Comparison of ENCODE assay signal across 2 cellular contexts in genomic region chr14:23512156-23512555, GRCh38.
TF ChIP-seq lines count a peak whose summit lies in the region.

No MANE protein-coding gene starts in this region.

TF ChIP-seq in SK-N-SH, 30 proteins besides CTCF, POLR2A, EP300 and RAD21:
- TF ChIP-seq CHD2 (IDR thresholded peaks at IDR 0.05; ENCODE audit: low read length, partially characterized antibody), result peak; percentile 77
- no peak for TF ChIP-seq TAF1 (IDR thresholded peaks at IDR 0.05; ENCODE audit: borderline replicate concordance, low read depth, low read length)

TF ChIP-seq in H1, 55 proteins besides CTCF, POLR2A, EP300 and RAD21:
- TF ChIP-seq SIN3A (conservative IDR thresholded peaks at IDR 0.05 in 1 of 2, IDR thresholded peaks at IDR 0.05 in 1 of 2; ENCODE audit: low read depth in 1 of 2, low read length in 2 of 2), result no peak
- no peak for TF ChIP-seq BACH1 (IDR thresholded peaks at IDR 0.05; ENCODE audit: low read length)
- no peak for TF ChIP-seq SP1 (IDR thresholded peaks at IDR 0.05; ENCODE audit: low read depth, low read length)
- no peak for TF ChIP-seq CEBPB (IDR thresholded peaks at IDR 0.05; ENCODE audit: low read depth, low read length)
- no peak for TF ChIP-seq POLR2AphosphoS5 (IDR thresholded peaks at IDR 0.05; ENCODE audit: low read depth, low read length)
- no peak for TF ChIP-seq TAF7 (optimal IDR thresholded peaks at IDR 0.05; ENCODE audit: borderline replicate concordance, low read depth, low read length)
- no peak for TF ChIP-seq RXRA (IDR thresholded peaks at IDR 0.05; ENCODE audit: insufficient read depth, low read depth, low read length)
- TF ChIP-seq PHF8 (conservative IDR thresholded peaks at IDR 0.05; ENCODE audit: low read depth, low read length), result no peak
- no peak for TF ChIP-seq SP4 (IDR thresholded peaks at IDR 0.05; ENCODE audit: low read length)
- no peak for TF ChIP-seq KDM5A (IDR thresholded peaks at IDR 0.05; ENCODE audit: low read length)
- TF ChIP-seq TAF1 (IDR thresholded peaks at IDR 0.05; ENCODE audit: low read depth, low read length), result no peak
- TF ChIP-seq CBX5 (IDR thresholded peaks at IDR 0.05; ENCODE audit: low read depth, low read length), result no peak
- no peak for TF ChIP-seq MAFK (IDR thresholded peaks at IDR 0.05; ENCODE audit: low read depth, low read length)
- no peak for TF ChIP-seq CREB1 (IDR thresholded peaks at IDR 0.05)
- no peak for TF ChIP-seq ASH2L (IDR thresholded peaks at IDR 0.05; ENCODE audit: low read length)
- no peak for TF ChIP-seq JUN (IDR thresholded peaks at IDR 0.05; ENCODE audit: low read depth, low read length)
- no peak for TF ChIP-seq EZH2 (IDR thresholded peaks at IDR 0.05; ENCODE audit: low read depth, low read length, severe bottlenecking)
- no peak for TF ChIP-seq RFX5 (IDR thresholded peaks at IDR 0.05; ENCODE audit: borderline replicate concordance, low read depth, low read length)
- TF ChIP-seq TCF12 (IDR thresholded peaks at IDR 0.05; ENCODE audit: low read depth, low read length), result no peak
- no peak for TF ChIP-seq BCL11A (IDR thresholded peaks at IDR 0.05; ENCODE audit: low read depth in 2 of 2, low read length in 2 of 2)
